Comparison of ENCODE assay signal across 10 cellular contexts in the genomic region with DNA sequence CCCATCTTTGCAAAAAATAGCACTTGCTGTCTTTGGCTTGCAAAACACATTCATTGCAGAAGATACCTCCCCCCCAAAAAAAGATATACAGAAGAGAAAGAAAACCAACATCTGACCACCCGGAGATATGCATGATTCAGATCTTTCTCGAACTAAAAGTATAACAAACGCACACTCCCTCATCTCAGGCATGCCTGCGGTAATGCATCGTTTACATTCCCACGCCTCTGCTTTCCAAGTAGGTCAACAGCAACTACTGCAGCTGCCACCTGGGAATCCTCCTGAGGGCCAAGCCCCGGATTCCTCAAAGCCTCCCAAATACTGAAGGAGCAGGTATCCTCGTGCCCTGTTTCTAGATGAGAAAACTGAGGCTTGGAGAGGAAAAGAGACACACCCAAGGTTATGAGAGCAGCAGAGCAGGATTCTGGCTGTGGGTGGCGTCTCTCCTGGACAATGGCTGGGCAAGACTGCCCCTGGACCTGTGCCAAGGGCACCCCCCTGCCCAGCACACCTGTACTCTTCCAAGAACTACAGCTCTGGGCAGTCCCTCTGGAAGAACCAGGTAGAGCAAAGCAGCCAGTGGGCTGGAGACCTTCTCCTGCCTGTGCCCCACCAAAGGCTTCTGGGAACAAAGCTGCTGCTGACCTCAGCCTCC. TPM values are rescaled to one million over a fixed set of nuclear protein-coding genes. Genes with fewer than 3 reads are reported as not detected.
DNase-seq lines count a peak whose midpoint lies in the region; ATAC-seq and TF ChIP-seq lines count a peak whose summit lies in the region.
"Had no signal": no experiment of that assay in that cellular context is flagged by ENCODE, and none has a peak within 500 bp of the region (broad histone marks: within the 10 kb centered on the region; RNA-seq: fewer than 3 reads in every experiment).

No MANE protein-coding gene starts in this region.

- TF ChIP-seq EP300 in Ishikawa (IDR thresholded peaks at IDR 0.05; ENCODE audit: borderline replicate concordance) = no peak

- H3K4me1 Mint-ChIP-seq in nephron = peaks cover 32% of the 10 kb centered on the region
- no peaks in the 10 kb centered on the region for H3K4me1 Mint-ChIP-seq in activated CD8-positive, alpha-beta T cell treated with anti-CD3 and anti-CD28 coated beads, Interleukin-2, amount 10 ng/mL, durations not matched to agents 7 days and 5 days (ENCODE audit: low read depth)

- H3K36me3 Mint-ChIP-seq in nephron (ENCODE audit: low read depth) = peaks cover 29% of the 10 kb centered on the region
- peaks cover 3% of the 10 kb centered on the region for H3K36me3 Mint-ChIP-seq in activated CD8-positive, alpha-beta T cell treated with anti-CD3 and anti-CD28 coated beads, Interleukin-2, amount 10 ng/mL, durations not matched to agents 7 days and 5 days (ENCODE audit: low read depth)

- H3K27me3 ChIP-seq in BJ (ENCODE audit: control insufficient read depth, insufficient read depth, low read length) = no peaks in the 10 kb centered on the region

- POLR2A ChIA-PET in BJ (lab: Charles Lee) = no interaction called here
- POLR2A ChIA-PET in activated CD8-positive, alpha-beta T cell treated with anti-CD3 and anti-CD28 coated beads, Interleukin-2, amount 10 ng/mL, durations not matched to agents 7 days and 5 days (lab: Charles Lee) = no interaction called here

- peaks cover 4% of the 10 kb centered on the region for H3K27me3 Mint-ChIP-seq in nephron (ENCODE audit: low read depth)
- H3K27me3 Mint-ChIP-seq in activated CD8-positive, alpha-beta T cell treated with anti-CD3 and anti-CD28 coated beads, Interleukin-2, amount 10 ng/mL, durations not matched to agents 7 days and 5 days (ENCODE audit: low read depth) = no peaks in the 10 kb centered on the region

- H3K27ac ChIP-seq in cingulate gyrus (ENCODE audit: low read depth, low read length) = peak overlapping the region; percentile 55

- no peak overlapping the region for H3K4me3 ChIP-seq in BJ (ENCODE audit: low read depth, low read length)

- no peaks in the 10 kb centered on the region for H3K9me3 Mint-ChIP-seq in nephron
- no peaks in the 10 kb centered on the region for H3K9me3 Mint-ChIP-seq in activated CD8-positive, alpha-beta T cell treated with anti-CD3 and anti-CD28 coated beads, Interleukin-2, amount 10 ng/mL, durations not matched to agents 7 days and 5 days (ENCODE audit: insufficient read depth)

- ATAC-seq in activated CD8-positive, alpha-beta T cell treated with anti-CD3 and anti-CD28 coated beads, Interleukin-2, amount 10 ng/mL, durations not matched to agents 7 days and 5 days = no peak
- ATAC-seq in GM18502 (IDR thresholded peaks at IDR 0.05; ENCODE audit: poor library complexity, unreplicated experiment) = no peak

- CTCF ChIA-PET in BJ (lab: Yijun Ruan, JAX) = no interaction called here
- CTCF ChIA-PET in activated CD8-positive, alpha-beta T cell treated with anti-CD3 and anti-CD28 coated beads, Interleukin-2, amount 10 ng/mL, durations not matched to agents 7 days and 5 days (lab: Charles Lee) = interaction anchor here (1.5 kb wide), 1 partner anchor 105 kb away, joined by 3 read pairs; no protein-coding TSS in a partner anchor

- no peak overlapping the region for H3K4me3 Mint-ChIP-seq in nephron
- no peak overlapping the region for H3K4me3 Mint-ChIP-seq in activated CD8-positive, alpha-beta T cell treated with anti-CD3 and anti-CD28 coated beads, Interleukin-2, amount 10 ng/mL, durations not matched to agents 7 days and 5 days

- TF ChIP-seq CTCF in BJ (IDR thresholded peaks at IDR 0.05; ENCODE audit: insufficient read depth, low read depth, low read length) = no peak
- no peak for TF ChIP-seq CTCF in nephron (IDR thresholded peaks at IDR 0.05; ENCODE audit: unreplicated experiment in 3 of 3)

- no peak for TF ChIP-seq RAD21 in Ishikawa (IDR thresholded peaks at IDR 0.05; ENCODE audit: low read depth)

- H3K27ac Mint-ChIP-seq in nephron = peak overlapping the region; percentile 10 to 71 (median 34)
- no peak overlapping the region for H3K27ac Mint-ChIP-seq in activated CD8-positive, alpha-beta T cell treated with anti-CD3 and anti-CD28 coated beads, Interleukin-2, amount 10 ng/mL, durations not matched to agents 7 days and 5 days

- peaks cover 50% of the 10 kb centered on the region for H3K36me3 ChIP-seq in BJ (ENCODE audit: control insufficient read depth, insufficient read depth, low read length)

- peak; percentile 68 for DNase-seq in BJ (ENCODE audit: low read depth)
- DNase-seq in NK-92 treated with Interleukin-12 subunit alpha and Interleukin-12 subunit beta, amount 100 ng/mL, for 24 hours (lab: John Stamatoyannopoulos, UW) = no peak
- no peak for DNase-seq in activated CD8-positive, alpha-beta T cell treated with anti-CD3 and anti-CD28 coated beads, Interleukin-2, amount 10 ng/mL, durations not matched to agents 7 days and 5 days
- no peak for DNase-seq in NCI-H2107 (lab: John Stamatoyannopoulos, UW)
- DNase-seq: activated T-cell treated with anti-CD3 and anti-CD28 coated beads, Interleukin-2, amount 50 U/mL, for 1 hour; stimulated activated CD4-positive, alpha-beta T cell treated with anti-CD3 and anti-CD28 coated beads, Interleukin-1b, Interleukin-23, amount 100 ng/mL, for 48 hours had no signal

TF ChIP-seq in Ishikawa, 13 proteins besides CTCF, POLR2A, EP300 and RAD21:
- TF ChIP-seq TCF12 (IDR thresholded peaks at IDR 0.05; ENCODE audit: low read depth) = no peak
- TF ChIP-seq TEAD4 (IDR thresholded peaks at IDR 0.05) = no peak
- peak; percentile 57 for TF ChIP-seq NFIC (IDR thresholded peaks at IDR 0.05)
TF ChIP-seq in Ishikawa: peak in this region for 1.

RNA-seq across cellular contexts. Expression of gene NUP50, which starts 38.1 kb away (rescaled TPM):
- polyA plus RNA-seq in BJ (2011; rRNA removed) = 11.0 and 12.4 TPM in 2 replicates
- polyA minus RNA-seq in BJ (2011; rRNA and poly(A)+ RNA removed) = 12.5 and 13.3 TPM in 2 replicates
- total RNA-seq in activated CD8-positive, alpha-beta T cell treated with anti-CD3 and anti-CD28 coated beads, Interleukin-2, amount 10 ng/mL, durations not matched to agents 7 days and 5 days = 100 to 1,000 TPM; 161 to 167 TPM

RNA-seq across cellular contexts. Expression of gene KIAA0930, which starts 38.9 kb away (rescaled TPM):
- polyA plus RNA-seq in BJ (2011; rRNA removed) = 44.0 and 64.0 TPM in 2 replicates
- 23.6 and 33.1 TPM in 2 replicates for polyA minus RNA-seq in BJ (2011; rRNA and poly(A)+ RNA removed)
- 10 to 100 TPM; 48.5 to 52.4 TPM for total RNA-seq in activated CD8-positive, alpha-beta T cell treated with anti-CD3 and anti-CD28 coated beads, Interleukin-2, amount 10 ng/mL, durations not matched to agents 7 days and 5 days
